9 cellular contexts compared by ENCODE assay signal in the genomic region with DNA sequence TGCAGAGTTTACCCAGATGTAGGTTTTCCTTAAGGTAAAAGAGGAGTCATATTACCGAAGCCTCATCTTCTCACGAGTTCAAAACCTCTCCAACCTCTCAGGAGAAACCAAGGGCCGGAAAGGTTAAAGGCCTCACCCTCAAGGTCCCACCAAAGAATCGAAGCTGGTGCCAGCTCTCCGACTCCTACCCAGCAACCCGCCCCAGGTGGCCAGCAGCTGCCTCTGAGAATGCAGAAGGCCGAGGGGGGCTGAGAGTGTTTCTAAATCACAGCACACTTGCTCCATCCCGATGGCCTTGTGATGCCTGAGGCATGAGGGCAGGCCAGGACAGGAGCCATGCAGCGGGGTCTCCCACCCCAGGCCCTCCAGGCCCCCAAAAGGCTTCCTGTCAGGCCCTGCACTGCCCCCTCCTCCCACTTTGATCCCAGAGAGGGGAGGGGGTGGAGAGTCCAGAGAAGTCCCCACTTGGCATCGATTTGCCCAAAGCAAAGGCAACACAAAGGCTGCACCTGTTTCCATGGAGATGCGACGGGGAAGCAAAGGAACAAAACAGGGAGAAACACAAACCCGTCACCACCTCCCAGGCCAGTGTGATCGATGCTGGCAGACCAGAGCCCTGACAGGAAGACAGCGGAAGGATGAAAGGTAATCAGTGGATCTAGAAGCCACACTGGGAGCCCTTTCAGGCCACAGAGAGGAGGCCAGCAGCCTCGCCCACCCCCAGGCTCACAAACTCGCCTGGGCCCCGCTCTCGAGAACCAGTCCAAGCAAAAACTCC. TPM values are rescaled to one million over a fixed set of nuclear protein-coding genes. Genes with fewer than 3 reads are reported as not detected.
A peak's percentile ranks its signal among the peaks of the same experiment; 100 is the strongest.
DNase-seq lines count a peak whose midpoint lies in the region; ATAC-seq and TF ChIP-seq lines count a peak whose summit lies in the region.
"Had no signal": no experiment of that assay in that cellular context is flagged by ENCODE, and none has a peak within 500 bp of the region (broad histone marks: within the 10 kb centered on the region; RNA-seq: fewer than 3 reads in every experiment).

No MANE protein-coding gene starts in this region.

- no peak overlapping the region for H3K27ac Mint-ChIP-seq in T-helper 2 cell treated with Interferon-gamma antibody and Interleukin-4, amounts not matched to agents 5 μg/mL and 100 μg/mL, for 36 hours
- no peak overlapping the region for H3K27ac Mint-ChIP-seq in natural killer cell treated with Interleukin-12 subunit alpha and Interleukin-12 subunit beta and Interleukin-15 and Interleukin-18, amount 100 ng/mL, for 72 hours
- H3K27ac Mint-ChIP-seq: activated CD8-positive, alpha-beta memory T cell treated with anti-CD3 and anti-CD28 coated beads, Interleukin-2, amount 10 ng/mL, durations not matched to agents 7 days and 5 days had no signal

- no peak overlapping the region for H3K4me2 ChIP-seq in osteoblast (ENCODE audit: insufficient read depth, low read length)

- H3K9me3 ChIP-seq in ectodermal cell (ENCODE audit: control insufficient read depth, low read length), result no peaks in the 10 kb centered on the region
- no peaks in the 10 kb centered on the region for H3K9me3 ChIP-seq in osteoblast (ENCODE audit: low read depth, low read length)

- ATAC-seq in natural killer cell treated with Interleukin-12 subunit alpha and Interleukin-12 subunit beta and Interleukin-15 and Interleukin-18, amount 100 ng/mL, for 72 hours, result no peak
- ATAC-seq in GM19035 (IDR thresholded peaks at IDR 0.05; ENCODE audit: unreplicated experiment), result no peak

- no peak for TF ChIP-seq CTCF in osteoblast (IDR thresholded peaks at IDR 0.05; ENCODE audit: extremely low read depth, low read depth, low read length)
- TF ChIP-seq CTCF in GM10266 (IDR thresholded peaks at IDR 0.05; ENCODE audit: control insufficient read depth, insufficient read depth, low read depth, missing control alignments), result no peak

- H3K27ac ChIP-seq in ectodermal cell (ENCODE audit: insufficient read depth, low read depth, low read length, poor library complexity, severe bottlenecking) (peak overlapping the region; percentile 97), osteoblast (ENCODE audit: low read depth, low read length) (no peak overlapping the region)

- H3K36me3 ChIP-seq in ectodermal cell (ENCODE audit: control insufficient read depth, insufficient read depth, low read length), result no peaks in the 10 kb centered on the region
- no peaks in the 10 kb centered on the region for H3K36me3 ChIP-seq in osteoblast (ENCODE audit: insufficient read depth, low read length)

- H3K79me2 ChIP-seq in osteoblast (ENCODE audit: insufficient read depth, low read length), result peaks cover 75% of the 10 kb centered on the region

- DNase-seq in DMS153 (lab: John Stamatoyannopoulos, UW), result peak; percentile 85
- DNase-seq in NCI-H2196 treated with DMSO at 0.1 percent for 48 hours (lab: John Stamatoyannopoulos, UW; ENCODE audit: unreplicated experiment), result peak; percentile 73
- DNase-seq in osteoblast (ENCODE audit: insufficient read length, low spot score, missing footprints), result peak; percentile 34
- no peak for DNase-seq in GM10266 (ENCODE audit: extremely low spot score)
- no peak for DNase-seq in T-helper 2 cell treated with Interferon-gamma antibody and Interleukin-4, amounts not matched to agents 5 μg/mL and 100 μg/mL, for 36 hours (ENCODE audit: low spot score)
- no peak for DNase-seq in natural killer cell treated with Interleukin-12 subunit alpha and Interleukin-12 subunit beta and Interleukin-15 and Interleukin-18, amount 100 ng/mL, for 72 hours (ENCODE audit: low spot score)
- DNase-seq: activated CD8-positive, alpha-beta memory T cell treated with anti-CD3 and anti-CD28 coated beads, Interleukin-2, amount 10 ng/mL, durations not matched to agents 7 days and 5 days had no signal

- peaks cover 38% of the 10 kb centered on the region for H4K20me1 ChIP-seq in osteoblast (ENCODE audit: insufficient read depth, low read length)

- peaks cover 79% of the 10 kb centered on the region for H3K4me1 ChIP-seq in ectodermal cell (ENCODE audit: control insufficient read depth, insufficient read depth, low read length)
- H3K4me1 ChIP-seq in osteoblast (ENCODE audit: insufficient read depth, low read length), result peaks cover 28% of the 10 kb centered on the region

- H3K27me3 Mint-ChIP-seq in T-helper 2 cell treated with Interferon-gamma antibody and Interleukin-4, amounts not matched to agents 5 μg/mL and 100 μg/mL, for 36 hours (ENCODE audit: low read depth), result peaks cover 6% of the 10 kb centered on the region
- peaks cover 0 to 5% of the 10 kb centered on the region in 2 donors for H3K27me3 Mint-ChIP-seq in natural killer cell treated with Interleukin-12 subunit alpha and Interleukin-12 subunit beta and Interleukin-15 and Interleukin-18, amount 100 ng/mL, for 72 hours

- no peaks in the 10 kb centered on the region for H3K36me3 Mint-ChIP-seq in T-helper 2 cell treated with Interferon-gamma antibody and Interleukin-4, amounts not matched to agents 5 μg/mL and 100 μg/mL, for 36 hours (ENCODE audit: low read depth)
- no peaks in the 10 kb centered on the region for H3K36me3 Mint-ChIP-seq in natural killer cell treated with Interleukin-12 subunit alpha and Interleukin-12 subunit beta and Interleukin-15 and Interleukin-18, amount 100 ng/mL, for 72 hours
- H3K36me3 Mint-ChIP-seq: activated CD8-positive, alpha-beta memory T cell treated with anti-CD3 and anti-CD28 coated beads, Interleukin-2, amount 10 ng/mL, durations not matched to agents 7 days and 5 days had no signal

- 20 to 26% methylated on average over 19 of the region's 19 CpGs for WGBS in ectodermal cell, 2 experiments

- H3K4me3 ChIP-seq in ectodermal cell (ENCODE audit: insufficient read depth, low read depth, low read length) (no peak overlapping the region), osteoblast (ENCODE audit: insufficient read depth, low read length) (no peak overlapping the region)

- H2AFZ ChIP-seq in osteoblast (ENCODE audit: low read length), result no peak overlapping the region

- H3K4me3 Mint-ChIP-seq in T-helper 2 cell treated with Interferon-gamma antibody and Interleukin-4, amounts not matched to agents 5 μg/mL and 100 μg/mL, for 36 hours, result no peak overlapping the region
- no peak overlapping the region for H3K4me3 Mint-ChIP-seq in natural killer cell treated with Interleukin-12 subunit alpha and Interleukin-12 subunit beta and Interleukin-15 and Interleukin-18, amount 100 ng/mL, for 72 hours
- H3K4me3 Mint-ChIP-seq: activated CD8-positive, alpha-beta memory T cell treated with anti-CD3 and anti-CD28 coated beads, Interleukin-2, amount 10 ng/mL, durations not matched to agents 7 days and 5 days had no signal

- no peaks in the 10 kb centered on the region for H3K27me3 ChIP-seq in ectodermal cell (ENCODE audit: control insufficient read depth, insufficient read depth, low read length, poor library complexity, severe bottlenecking)
- H3K27me3 ChIP-seq in osteoblast (ENCODE audit: insufficient read depth, low read length), result no peaks in the 10 kb centered on the region

- no peaks in the 10 kb centered on the region for H3K9me3 Mint-ChIP-seq in T-helper 2 cell treated with Interferon-gamma antibody and Interleukin-4, amounts not matched to agents 5 μg/mL and 100 μg/mL, for 36 hours
- no peaks in the 10 kb centered on the region for H3K9me3 Mint-ChIP-seq in natural killer cell treated with Interleukin-12 subunit alpha and Interleukin-12 subunit beta and Interleukin-15 and Interleukin-18, amount 100 ng/mL, for 72 hours

- H3K4me1 Mint-ChIP-seq in T-helper 2 cell treated with Interferon-gamma antibody and Interleukin-4, amounts not matched to agents 5 μg/mL and 100 μg/mL, for 36 hours (ENCODE audit: low read depth), result no peaks in the 10 kb centered on the region
- no peaks in the 10 kb centered on the region for H3K4me1 Mint-ChIP-seq in natural killer cell treated with Interleukin-12 subunit alpha and Interleukin-12 subunit beta and Interleukin-15 and Interleukin-18, amount 100 ng/mL, for 72 hours (ENCODE audit: low read depth in 2 of 2)
- H3K4me1 Mint-ChIP-seq: activated CD8-positive, alpha-beta memory T cell treated with anti-CD3 and anti-CD28 coated beads, Interleukin-2, amount 10 ng/mL, durations not matched to agents 7 days and 5 days had no signal

RNA-seq across cellular contexts. Expression of a gene that starts 39.0 kb away (rescaled TPM):
- 32.6 TPM for polyA plus RNA-seq in ectodermal cell (2013, experiment 1 of 4)
- polyA plus RNA-seq in ectodermal cell (2013, experiment 2 of 4), result 26.0 TPM
- 19.9 TPM for polyA plus RNA-seq in ectodermal cell (2013, experiment 3 of 4)
- polyA plus RNA-seq in ectodermal cell (2013, experiment 4 of 4), result 21.5 TPM
- 21.0 and 22.4 TPM in 2 replicates for total RNA-seq in osteoblast
- under 1 TPM in 1 of 2 donors, not detected in 1; 0.19 TPM for total RNA-seq in natural killer cell treated with Interleukin-12 subunit alpha and Interleukin-12 subunit beta and Interleukin-15 and Interleukin-18, amount 100 ng/mL, for 72 hours
- total RNA-seq: activated CD8-positive, alpha-beta memory T cell treated with anti-CD3 and anti-CD28 coated beads, Interleukin-2, amount 10 ng/mL, durations not matched to agents 7 days and 5 days had no signal

Comparison
In these comparisons a context has a peak if more than half of its experiments do, and no peak if none do; other contexts are left out.
1. DNase-seq: peak in DMS153 (single experiment), NCI-H2196 treated with DMSO at 0.1 percent for 48 hours (single experiment) and osteoblast (single experiment); none in GM10266 (single experiment), T-helper 2 cell treated with Interferon-gamma antibody and Interleukin-4, amounts not matched to agents 5 μg/mL and 100 μg/mL, for 36 hours (single experiment) and natural killer cell treated with Interleukin-12 subunit alpha and Interleukin-12 subunit beta and Interleukin-15 and Interleukin-18, amount 100 ng/mL, for 72 hours (single experiment).
2. RNA of a gene that starts 39.0 kb away (total RNA-seq): 21.0 to 22.4 TPM in osteoblast; 0.19 TPM in natural killer cell treated with Interleukin-12 subunit alpha and Interleukin-12 subunit beta and Interleukin-15 and Interleukin-18, amount 100 ng/mL, for 72 hours; every median in the first group is over 10 times any median in the second.